11 cellular contexts compared by ENCODE assay signal in genomic region chr2:48332286-48332685, GRCh38. TPM values are rescaled to one million over a fixed set of nuclear protein-coding genes. Genes with fewer than 3 reads are reported as not detected.
DNase-seq lines count a peak whose midpoint lies in the region; ATAC-seq and TF ChIP-seq lines count a peak whose summit lies in the region.
"Had no signal": no experiment of that assay in that cellular context is flagged by ENCODE, and none has a peak within 500 bp of the region (broad histone marks: within the 10 kb centered on the region; RNA-seq: fewer than 3 reads in every experiment).

No MANE protein-coding gene starts in this region.

- peak overlapping the region; percentile 2; the same call in 1 of the 2 replicates for H3K4me3 ChIP-seq in LNCaP clone FGC (ENCODE audit: low read depth, low read length)
- H3K4me3 ChIP-seq in mammary epithelial cell (replicated peaks in 1 of 3; ENCODE audit: insufficient read depth in 1 of 3, low read depth in 2 of 3, low read length in 3 of 3) = no peak overlapping the region
- peak overlapping the region; percentile 44 for H3K4me3 ChIP-seq in psoas muscle
- no peak overlapping the region for H3K4me3 ChIP-seq in sigmoid colon
- H3K4me3 ChIP-seq: SJCRH30 had no signal

- CTCF ChIA-PET in mammary epithelial cell (lab: Charles Lee; ENCODE audit: low non-redundant PET) = no interaction called here

- H2AFZ ChIP-seq in mammary epithelial cell (ENCODE audit: low read depth, low read length) = no peak overlapping the region
- H2AFZ ChIP-seq: parathyroid adenoma had no signal

- peaks cover 87% of the 10 kb centered on the region for H3K79me2 ChIP-seq in mammary epithelial cell (ENCODE audit: insufficient read depth, low read length)

- TF ChIP-seq CTCF in LNCaP clone FGC (IDR thresholded peaks at IDR 0.05; ENCODE audit: control insufficient read depth, extremely low read depth, insufficient read depth) (no peak), mammary epithelial cell (conservative IDR thresholded peaks at IDR 0.05 in 1 of 2, IDR thresholded peaks at IDR 0.05 in 1 of 2; ENCODE audit: extremely low read depth in 1 of 2, insufficient read depth in 1 of 2, low read depth in 1 of 2, low read length in 2 of 2) (no peak), psoas muscle (IDR thresholded peaks at IDR 0.05) (no peak), sigmoid colon (IDR thresholded peaks at IDR 0.05) (no peak)

- BruUV-seq in mammary epithelial cell (replicated peaks; lab: Mats Ljungman, UMichigan) = no TSS peak

- peak overlapping the region; percentile 54 for H3K4me2 ChIP-seq in mammary epithelial cell (ENCODE audit: insufficient read depth, low read depth, low read length)

- peak; percentile 9 for DNase-seq in DMS 273 (lab: John Stamatoyannopoulos, UW; ENCODE audit: unreplicated experiment)
- no peak for DNase-seq in DMS 273 treated with DMSO at 0.1 percent for 48 hours (lab: John Stamatoyannopoulos, UW)
- no peak for DNase-seq in LNCaP clone FGC (ENCODE audit: low read depth)
- DNase-seq in mammary epithelial cell = peak; percentile 15
- DNase-seq in psoas muscle = no peak
- DNase-seq in sigmoid colon = no peak
- DNase-seq in anterior cingulate cortex (lab: John Stamatoyannopoulos, UW) = no peak
- DNase-seq: SJCRH30 had no signal

- no peak overlapping the region for H3K9ac ChIP-seq in mammary epithelial cell (ENCODE audit: insufficient read depth, low read length)
- H3K9ac ChIP-seq: parathyroid adenoma had no signal

- H3K27ac ChIP-seq in mammary epithelial cell (ENCODE audit: insufficient read depth, low read depth, low read length) (no peak overlapping the region), psoas muscle (no peak overlapping the region), sigmoid colon (no peak overlapping the region)
- H3K27ac ChIP-seq: 22Rv1, parathyroid adenoma, SJCRH30 had no signal

- peak in 3 of 4 donors; percentile 33 to 68 (median 58) for ATAC-seq in psoas muscle
- ATAC-seq in HG02870 (IDR thresholded peaks at IDR 0.05; ENCODE audit: unreplicated experiment) = no peak

- TF ChIP-seq POLR2A in sigmoid colon (IDR thresholded peaks at IDR 0.05) = no peak

- 38% methylated on average over 5 of the region's 5 CpGs for WGBS in mammary epithelial cell (ENCODE audit: low coverage, missing lambda C conversion rate)
- WGBS in psoas muscle, 3 donors = 11 to 14% (median 12%) methylated on average over 5 of the region's 5 CpGs
- 7 to 29% methylated on average over 5 of the region's 5 CpGs for WGBS in sigmoid colon, 2 donors

- TF ChIP-seq EP300 in sigmoid colon (IDR thresholded peaks at IDR 0.05) = no peak

- intact Hi-C loops in mammary epithelial cell (cut with micrococcal nuclease) (no loop called here), psoas muscle (cut with DNase I) (no loop called here), sigmoid colon (cut with DNase I) (no loop called here)

- H4K20me1 ChIP-seq in mammary epithelial cell (ENCODE audit: insufficient read depth, low read length) = no peaks in the 10 kb centered on the region

- dilution Hi-C loops in mammary epithelial cell (cut with HindIII; ENCODE audit: low sequenced_read_pairs) = no loop called here

- H3K4me1 ChIP-seq in mammary epithelial cell (ENCODE audit: insufficient read depth, low read length) (no peaks in the 10 kb centered on the region), psoas muscle (peaks cover 25% of the 10 kb centered on the region), sigmoid colon (peaks cover 0 to 9% (median 3%) of the 10 kb centered on the region in 4 donors)

- in situ Hi-C loops in mammary epithelial cell (cut with MboI; ENCODE audit: low sequenced_read_pairs in 2 of 2) = no loop called here

- peaks cover 4% of the 10 kb centered on the region for H3K36me3 ChIP-seq in mammary epithelial cell (ENCODE audit: insufficient read depth, low read length)
- no peaks in the 10 kb centered on the region for H3K36me3 ChIP-seq in psoas muscle (ENCODE audit: insufficient read depth in 1 of 2, low read depth in 1 of 2)
- H3K36me3 ChIP-seq in sigmoid colon = no peaks in the 10 kb centered on the region

- H3K9me3 ChIP-seq in mammary epithelial cell (replicated peaks; ENCODE audit: insufficient read depth, low read length) (peaks cover under 1% of the 10 kb centered on the region), psoas muscle (no peaks in the 10 kb centered on the region), sigmoid colon (no peaks in the 10 kb centered on the region)
- H3K9me3 ChIP-seq: SJCRH30 had no signal

- H3K27me3 ChIP-seq in mammary epithelial cell (ENCODE audit: insufficient read depth, low read length) (no peaks in the 10 kb centered on the region), psoas muscle (ENCODE audit: insufficient read depth in 3 of 3, low read length in 2 of 3) (no peaks in the 10 kb centered on the region), sigmoid colon (no peaks in the 10 kb centered on the region)
- H3K27me3 ChIP-seq: SJCRH30 had no signal

RNA-seq across cellular contexts. Expression of gene FOXN2, which starts 17.8 kb away (rescaled TPM):
- total RNA-seq in mammary epithelial cell = 10 to 100 TPM; 33.4 to 43.3 TPM
- polyA plus RNA-seq in mammary epithelial cell = 13.6 TPM
- polyA minus RNA-seq in mammary epithelial cell = 57.5 TPM
- 10 to 100 TPM in 3 of 4 donors, 1 to 10 TPM in 1; 9.1 to 20.5 (median 13.5) TPM for total RNA-seq in psoas muscle
- 1 to 10 TPM; 2.3 to 5.2 (median 4.0) TPM for polyA plus RNA-seq in psoas muscle
- 10 to 100 TPM; 14.1 to 24.6 (median 17.8) TPM for total RNA-seq in sigmoid colon
- polyA plus RNA-seq in sigmoid colon = 1 to 10 TPM; 4.8 to 8.2 (median 5.3) TPM

Comparison
In these comparisons a context has a peak if more than half of its experiments do, and no peak if none do; other contexts are left out.
1. DNase-seq: peak in DMS 273 (single experiment) and mammary epithelial cell (single experiment); none in DMS 273 treated with DMSO at 0.1 percent for 48 hours (single experiment), LNCaP clone FGC (single experiment), psoas muscle (0 of 2), sigmoid colon (single experiment) and anterior cingulate cortex (0 of 58).
2. H3K4me3 ChIP-seq: peak in LNCaP clone FGC (single experiment) and psoas muscle (single experiment); none in mammary epithelial cell (0 of 3) and sigmoid colon (0 of 4).